25 cellular contexts compared by ENCODE assay signal in the genomic region with DNA sequence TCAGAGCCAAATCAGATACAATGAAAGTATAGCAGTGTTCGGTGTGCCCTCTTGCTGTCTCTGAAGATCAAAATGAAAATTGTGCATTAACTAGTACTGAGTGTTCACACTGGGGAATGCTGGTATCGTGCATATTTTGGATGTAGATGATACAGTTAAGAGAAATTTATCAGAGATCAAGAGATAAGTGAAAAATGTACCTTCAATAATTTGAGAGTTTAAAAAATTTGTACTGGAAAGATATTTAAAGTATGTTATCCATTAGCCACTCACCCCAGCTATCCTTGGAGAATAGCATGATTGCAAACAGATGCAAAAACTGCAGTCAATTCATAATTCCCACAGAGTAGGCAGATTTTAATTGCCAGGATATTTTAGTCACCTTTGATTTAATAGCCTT. TPM values are rescaled to one million over a fixed set of nuclear protein-coding genes. Genes with fewer than 3 reads are reported as not detected.
"Had no signal": no experiment of that assay in that cellular context is flagged by ENCODE, and none has a peak within 500 bp of the region (broad histone marks: within the 10 kb centered on the region; RNA-seq: fewer than 3 reads in every experiment).

No MANE protein-coding gene starts in this region.

- H3K4me3 ChIP-seq: body of pancreas, cardiac muscle cell, ovary, psoas muscle, right atrium auricular region, stomach, transverse colon, uterus had no signal

- H3K9me3 ChIP-seq: body of pancreas, ovary, psoas muscle, right atrium auricular region, stomach, transverse colon, uterus had no signal

- ATAC-seq: activated T-cell treated with anti-CD3 and anti-CD28 coated beads, Interleukin-2, amount 50 U/mL, for 72 hours; body of pancreas; left cardiac atrium; natural killer cell treated with Interleukin-12 subunit alpha and Interleukin-12 subunit beta and Interleukin-15 and Interleukin-18, amount 100 ng/mL, for 72 hours; psoas muscle; WTC11 had no signal

- DNase-seq: activated CD4-positive, alpha-beta memory T cell treated with anti-CD3 and anti-CD28 coated beads, Interleukin-2, amount 10 ng/mL, durations not matched to agents 7 days and 5 days; activated CD4-positive, alpha-beta T cell treated with anti-CD3 and anti-CD28 coated beads for 4 hours; activated effector memory CD4-positive, alpha-beta T cell treated with Interleukin-2 at 50 U/mL for 16 hours; activated naive CD4-positive, alpha-beta T cell treated with anti-CD3 and anti-CD28 coated beads for 36 hours; activated naive CD8-positive, alpha-beta T cell treated with anti-CD3 and anti-CD28 coated beads, Interleukin-2, amount 10 ng/mL, durations not matched to agents 7 days and 5 days; activated T-cell treated with anti-CD3 and anti-CD28 coated beads, Interleukin-2, amount 50 U/mL, for 72 hours; amygdala; body of pancreas; cortex of kidney; endodermal cell; hypothalamus; islet precursor cell; left cardiac atrium; ovary; psoas muscle; stimulated activated CD4-positive, alpha-beta T cell treated with anti-CD3 and anti-CD28 coated beads, Interleukin-1b, Interleukin-23, amount 100 ng/mL, for 48 hours; stomach; T1000; transverse colon; uterus had no signal

- H3K4me1 ChIP-seq: body of pancreas, psoas muscle, right atrium auricular region, stomach, transverse colon, uterus had no signal

- H3K27me3 Mint-ChIP-seq: activated CD4-positive, alpha-beta memory T cell treated with anti-CD3 and anti-CD28 coated beads, Interleukin-2, amount 10 ng/mL, durations not matched to agents 7 days and 5 days; activated naive CD8-positive, alpha-beta T cell treated with anti-CD3 and anti-CD28 coated beads, Interleukin-2, amount 10 ng/mL, durations not matched to agents 7 days and 5 days had no signal

- H3K9me3 Mint-ChIP-seq: natural killer cell treated with Interleukin-12 subunit alpha and Interleukin-12 subunit beta and Interleukin-15 and Interleukin-18, amount 100 ng/mL, for 72 hours had no signal

- H3K27ac ChIP-seq: body of pancreas, cardiac muscle cell, epithelial cell of prostate, ovary, psoas muscle, right atrium auricular region, stomach, transverse colon, uterus had no signal

- H3K36me3 Mint-ChIP-seq: activated naive CD8-positive, alpha-beta T cell treated with anti-CD3 and anti-CD28 coated beads, Interleukin-2, amount 10 ng/mL, durations not matched to agents 7 days and 5 days; natural killer cell treated with Interleukin-12 subunit alpha and Interleukin-12 subunit beta and Interleukin-15 and Interleukin-18, amount 100 ng/mL, for 72 hours; WTC11 had no signal

- H3K27me3 ChIP-seq: body of pancreas, cardiac muscle cell, ovary, right atrium auricular region, stomach, transverse colon, uterus had no signal

- H3K4me3 Mint-ChIP-seq: activated CD4-positive, alpha-beta memory T cell treated with anti-CD3 and anti-CD28 coated beads, Interleukin-2, amount 10 ng/mL, durations not matched to agents 7 days and 5 days; activated naive CD4-positive, alpha-beta T cell treated with anti-CD3 and anti-CD28 coated beads for 36 hours; activated naive CD8-positive, alpha-beta T cell treated with anti-CD3 and anti-CD28 coated beads, Interleukin-2, amount 10 ng/mL, durations not matched to agents 7 days and 5 days; activated T-cell treated with anti-CD3 and anti-CD28 coated beads, Interleukin-2, amount 50 U/mL, for 72 hours; endodermal cell; natural killer cell treated with Interleukin-12 subunit alpha and Interleukin-12 subunit beta and Interleukin-15 and Interleukin-18, amount 100 ng/mL, for 72 hours; WTC11 had no signal

- H3K27ac Mint-ChIP-seq: activated CD4-positive, alpha-beta memory T cell treated with anti-CD3 and anti-CD28 coated beads, Interleukin-2, amount 10 ng/mL, durations not matched to agents 7 days and 5 days; activated naive CD4-positive, alpha-beta T cell treated with anti-CD3 and anti-CD28 coated beads for 36 hours; activated naive CD8-positive, alpha-beta T cell treated with anti-CD3 and anti-CD28 coated beads, Interleukin-2, amount 10 ng/mL, durations not matched to agents 7 days and 5 days; activated T-cell treated with anti-CD3 and anti-CD28 coated beads, Interleukin-2, amount 50 U/mL, for 72 hours; endodermal cell; natural killer cell treated with Interleukin-12 subunit alpha and Interleukin-12 subunit beta and Interleukin-15 and Interleukin-18, amount 100 ng/mL, for 72 hours; WTC11 had no signal

- H3K36me3 ChIP-seq: cardiac muscle cell, ovary, right atrium auricular region, stomach, transverse colon, uterus had no signal

- H3K4me1 Mint-ChIP-seq: activated naive CD8-positive, alpha-beta T cell treated with anti-CD3 and anti-CD28 coated beads, Interleukin-2, amount 10 ng/mL, durations not matched to agents 7 days and 5 days; WTC11 had no signal

RNA-seq across cellular contexts. Expression of gene GREM2, which starts 56.4 kb away (rescaled TPM):
- total RNA-seq: activated naive CD8-positive, alpha-beta T cell treated with anti-CD3 and anti-CD28 coated beads, Interleukin-2, amount 10 ng/mL, durations not matched to agents 7 days and 5 days; left cardiac atrium; right atrium auricular region had no signal
